In genomic region chrX:109856974-109857373, GRCh38 we compare ENCODE assay signal across 1 cellular context.
TF ChIP-seq lines count a peak whose summit lies in the region.

No MANE protein-coding gene starts in this region.

TF ChIP-seq in H1, 55 proteins besides CTCF, POLR2A, EP300 and RAD21 (continued from another document):
- TF ChIP-seq CHD2 (IDR thresholded peaks at IDR 0.05; ENCODE audit: low read length) = no peak
- no peak for TF ChIP-seq GABPA (IDR thresholded peaks at IDR 0.05; ENCODE audit: borderline replicate concordance, insufficient read depth, low read length)
- TF ChIP-seq ZNF274 (IDR thresholded peaks at IDR 0.05; ENCODE audit: borderline replicate concordance, extremely low read depth, low read length) = no peak
- TF ChIP-seq TAF7 (optimal IDR thresholded peaks at IDR 0.05; ENCODE audit: borderline replicate concordance, low read depth, low read length) = no peak
